Comparison of ENCODE assay signal across 8 cellular contexts in genomic region chr10:104353325-104354048, GRCh38. TPM values are rescaled to one million over a fixed set of nuclear protein-coding genes. Genes with fewer than 3 reads are reported as not detected.
DNase-seq lines count a peak whose midpoint lies in the region; ATAC-seq lines count a peak whose summit lies in the region.

Gene CFAP58, plus strand, starts transcription at chr10:104353833. Its CDS starts 65 bp downstream, at chr10:104353898.

- H3K4me2 ChIP-seq in BLaER1: peak within 1 kb of the TSS; percentile 87

- H3K27ac ChIP-seq in BLaER1: no peak within 1 kb of the TSS

- H4K20me1 ChIP-seq in BLaER1: no peaks in the 10 kb centered on the region

- H3K9ac ChIP-seq in BLaER1: peak within 1 kb of the TSS; percentile 49; the same call in 1 of the 2 replicates

- DNase-seq in NCI-H524 (lab: John Stamatoyannopoulos, UW): peak; percentile 70 to 82
- DNase-seq in activated CD4-positive, alpha-beta T cell treated with anti-CD3 and anti-CD28 coated beads, Interleukin-2, amount 50 U/mL, for 4 hours: peak; percentile 90 to 91
- DNase-seq in effector CD4-positive, alpha-beta T cell: peak; percentile 89
- peak; percentile 82 to 84 for DNase-seq in lung microvascular endothelial cell (ENCODE audit: low read depth in 2 of 2)
- DNase-seq in stimulated activated CD8-positive, alpha-beta memory T cell treated with anti-CD3 and anti-CD28 coated beads, Interleukin-12 subunit alpha, Interleukin-12 subunit beta, amount 100 ng/mL, for 1 hour (ENCODE audit: low read depth): peak; percentile 85

- H3K36me3 ChIP-seq in BLaER1: no peaks in the 10 kb centered on the region

- peaks cover 34% of the 10 kb centered on the region for H3K4me1 ChIP-seq in BLaER1

- peak; percentile 59 for ATAC-seq in GM19395 (IDR thresholded peaks at IDR 0.05; ENCODE audit: unreplicated experiment)
- ATAC-seq in HG03460 (IDR thresholded peaks at IDR 0.05; ENCODE audit: unreplicated experiment): peak; percentile 54

- H3K9me3 ChIP-seq in BLaER1: no peaks in the 10 kb centered on the region

- no peaks in the 10 kb centered on the region for H3K27me3 ChIP-seq in BLaER1

- H3K4me3 ChIP-seq in BLaER1: peak within 1 kb of the TSS; percentile 59

RNA-seq across cellular contexts. Expression of gene CFAP58, which starts in this region (rescaled TPM):
- 1.1 and 3.0 TPM in 2 replicates for total RNA-seq in lung microvascular endothelial cell
